29 cellular contexts compared by ENCODE assay signal in the genomic region with DNA sequence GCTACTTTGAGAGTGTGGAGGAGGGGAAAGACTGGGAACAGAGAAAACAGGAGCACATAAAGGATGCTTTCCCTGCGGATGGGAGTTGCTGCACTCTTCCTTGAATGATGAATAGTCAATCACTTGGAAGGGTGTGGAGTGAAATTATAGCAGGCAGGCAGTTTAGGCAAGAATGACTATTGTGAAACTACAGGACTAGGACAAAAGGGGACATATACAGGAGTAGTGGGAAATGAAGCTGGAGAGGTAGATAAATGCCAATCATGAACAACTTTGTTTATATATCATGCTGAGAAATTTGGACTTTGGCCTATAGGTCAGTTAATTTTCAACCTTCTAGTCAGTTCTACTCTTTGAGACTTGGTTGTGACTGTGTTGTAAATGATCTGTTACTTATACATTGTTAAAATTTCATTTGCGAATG.
DNase-seq lines count a peak whose midpoint lies in the region; ATAC-seq, FAIRE-seq and TF ChIP-seq lines count a peak whose summit lies in the region.
"Had no signal": no experiment of that assay in that cellular context is flagged by ENCODE, and none has a peak within 500 bp of the region (broad histone marks: within the 10 kb centered on the region; RNA-seq: fewer than 3 reads in every experiment).

No MANE protein-coding gene starts in this region.

- no peak overlapping the region for H3K4me3 Mint-ChIP-seq in chondrocyte (ENCODE audit: unreplicated experiment)
- H3K4me3 Mint-ChIP-seq: activated CD4-positive, alpha-beta memory T cell treated with anti-CD3 and anti-CD28 coated beads, Interleukin-2, amount 10 ng/mL, durations not matched to agents 7 days and 5 days; activated T-helper 17 cell treated with anti-CD3 and anti-CD28 coated beads, Interleukin-2, amount 50 U/mL, for 72 hours; effector memory CD8-positive, alpha-beta T cell; naive thymus-derived CD4-positive, alpha-beta T cell; stimulated activated naive CD8-positive, alpha-beta T cell treated with anti-CD3 and anti-CD28 coated beads, Interleukin-15, amount 100 ng/mL, for 72 hours; T-helper 17 cell had no signal

- no peaks in the 10 kb centered on the region for H3K9me1 ChIP-seq in K562 (ENCODE audit: control insufficient read depth, insufficient read depth, low read length)

- no peak overlapping the region for H3K27ac Mint-ChIP-seq in chondrocyte (ENCODE audit: unreplicated experiment)
- H3K27ac Mint-ChIP-seq: activated CD4-positive, alpha-beta memory T cell treated with anti-CD3 and anti-CD28 coated beads, Interleukin-2, amount 10 ng/mL, durations not matched to agents 7 days and 5 days; activated naive CD4-positive, alpha-beta T cell treated with anti-CD3 and anti-CD28 coated beads, Interleukin-2, amount 50 U/mL, for 72 hours; activated T-helper 17 cell treated with anti-CD3 and anti-CD28 coated beads, Interleukin-2, amount 50 U/mL, for 72 hours; effector memory CD8-positive, alpha-beta T cell; stimulated activated naive CD8-positive, alpha-beta T cell treated with anti-CD3 and anti-CD28 coated beads, Interleukin-15, amount 100 ng/mL, for 72 hours; T-helper 17 cell had no signal

- peaks cover 89% of the 10 kb centered on the region for H3K36me3 ChIP-seq in K562 (ENCODE audit: control insufficient read depth, insufficient read depth, low read length)
- no peaks in the 10 kb centered on the region for H3K36me3 ChIP-seq in right lobe of liver

- H3K4me2 ChIP-seq in A549: peak overlapping the region; percentile 35
- H3K4me2 ChIP-seq in K562 (ENCODE audit: insufficient read depth, low read length): no peak overlapping the region
- H3K4me2 ChIP-seq: SK-N-SH had no signal

- H3K4me1 ChIP-seq in A549 (peaks cover 23% of the 10 kb centered on the region), K562 (replicated peaks in 1 of 2; ENCODE audit: control insufficient read depth in 2 of 2, insufficient read depth in 2 of 2, low read length in 2 of 2) (no peaks in the 10 kb centered on the region), right lobe of liver (peaks cover 0 to 10% (median 4%) of the 10 kb centered on the region in 4 donors)

- no TSS peak for BruUV-seq in K562 (replicated peaks; lab: Mats Ljungman, UMichigan)

- no peak for TF ChIP-seq CTCF in A549 (IDR thresholded peaks at IDR 0.05)
- no peak for TF ChIP-seq CTCF in K562 (IDR thresholded peaks at IDR 0.05 in 2 of 3, conservative IDR thresholded peaks at IDR 0.05 in 1 of 3; ENCODE audit: insufficient read depth in 2 of 3, low read depth in 1 of 3, low read length in 3 of 3)
- TF ChIP-seq CTCF in right lobe of liver (IDR thresholded peaks at IDR 0.05): no peak
- TF ChIP-seq CTCF in chondrocyte (IDR thresholded peaks at IDR 0.05): no peak

- 79% methylated on average over 2 of the region's 2 CpGs for WGBS in A549 (ENCODE audit: missing lambda C conversion rate)
- 89% methylated on average over 2 of the region's 2 CpGs for WGBS in K562 (ENCODE audit: insufficient coverage, low coverage, missing lambda C conversion rate)
- 32% methylated on average over 2 of the region's 2 CpGs for WGBS in right lobe of liver (ENCODE audit: insufficient coverage, low coverage, low lambda C conversion rate, missing lambda C conversion rate)

- DNase-seq in A549 (ENCODE audit: low read depth in 1 of 2, low spot score in 1 of 2) (peak in 1 of 2 experiments; percentile 16), GM19239 (ENCODE audit: insufficient read length, low spot score) (no peak), K562 (ENCODE audit: extremely low read depth in 1 of 4, low spot score in 3 of 4) (no peak), right lobe of liver (no peak), inferior parietal cortex (ENCODE audit: extremely low spot score) (no peak), HuH-7.5 (ENCODE audit: low spot score) (no peak), sciatic nerve (ENCODE audit: low spot score) (no peak), chondrocyte (ENCODE audit: low spot score) (no peak)
- DNase-seq: activated CD4-positive, alpha-beta memory T cell treated with anti-CD3 and anti-CD28 coated beads, Interleukin-2, amount 10 ng/mL, durations not matched to agents 7 days and 5 days; activated CD4-positive, alpha-beta T cell treated with anti-CD3 and anti-CD28 coated beads for 1 hour; activated CD8-positive, alpha-beta memory T cell treated with anti-CD3 and anti-CD28 coated beads, Interleukin-2, amount 50 U/mL, for 48 hours; effector memory CD8-positive, alpha-beta T cell; foreskin fibroblast; GDM1; heart right ventricle; mesenchymal stem cell; naive thymus-derived CD4-positive, alpha-beta T cell; NCI-H2081 treated with DMSO at 0.1 percent for 48 hours; NCI-H446; NCI-H82; nucleus accumbens; SK-N-SH; stimulated activated naive CD8-positive, alpha-beta T cell treated with anti-CD3 and anti-CD28 coated beads, Interleukin-15, amount 100 ng/mL, for 72 hours; T-helper 17 cell had no signal

- H3K9me3 ChIP-seq in A549 (0 out of 3 replicates have a peak, but pooled peaks cover 3% of the 10 kb centered on the region), K562 (replicated peaks; ENCODE audit: control insufficient read depth, insufficient read depth, low read depth, low read length) (no peaks in the 10 kb centered on the region), right lobe of liver (no peaks in the 10 kb centered on the region)
- H3K9me3 ChIP-seq: heart right ventricle, SK-N-SH had no signal

- H3K36me3 Mint-ChIP-seq in chondrocyte (ENCODE audit: low read depth): peaks cover 5% of the 10 kb centered on the region

- no peak for FAIRE-seq in A549 (lab: Jason Lieb, UNC)
- peak; percentile 37 for FAIRE-seq in GM19239 (lab: Jason Lieb, UNC)
- FAIRE-seq in K562 (lab: Jason Lieb, UNC): no peak
- FAIRE-seq: bronchial epithelial cell had no signal

- intact Hi-C loops in K562 (cut with micrococcal nuclease): loop anchor here (5.0 to 10.0 kb wide), 2 partner anchors 85 to 338 kb away; partner anchors contain the start of gene BMP2K
- intact Hi-C loops in right lobe of liver (cut with DNase I): no loop called here
- intact Hi-C loops in sciatic nerve (cut with DNase I): no loop called here

- no peak overlapping the region for H2AFZ ChIP-seq in K562 (ENCODE audit: low read depth, low read length)

- POLR2A ChIA-PET in A549 (lab: Yijun Ruan, JAX) (interaction anchor here (1.2 kb wide), 1 partner anchor 86 kb away, joined by 3 read pairs; the partner anchor contains the start of gene BMP2K), K562 (lab: Yijun Ruan, JAX) (interaction anchor here (0.7 kb wide), 1 partner anchor 10 kb away, joined by 3 read pairs; no protein-coding TSS in a partner anchor)

- H3K9ac ChIP-seq in K562 (ENCODE audit: insufficient read depth in 1 of 2, low read depth in 2 of 2, low read length in 2 of 2): no peak overlapping the region
- H3K9ac ChIP-seq: SK-N-SH had no signal

- H3K27me3 ChIP-seq in K562 (ENCODE audit: control insufficient read depth in 2 of 2, insufficient read depth in 2 of 2, low read length in 2 of 2): no peaks in the 10 kb centered on the region
- H3K27me3 ChIP-seq in right lobe of liver: no peaks in the 10 kb centered on the region
- H3K27me3 ChIP-seq: heart right ventricle had no signal

- H3K27ac ChIP-seq in A549 (no peak overlapping the region), K562 (ENCODE audit: extremely low read depth, low read depth, low read length) (no peak overlapping the region), right lobe of liver (peak overlapping the region in 2 of 3 donors; percentile 4 to 5)
- H3K27ac ChIP-seq: coronary artery, heart right ventricle had no signal

- TF ChIP-seq POLR2A in A549 (IDR thresholded peaks at IDR 0.05; ENCODE audit: low read length): no peak
- TF ChIP-seq POLR2A in K562 (conservative IDR thresholded peaks at IDR 0.05): no peak; the same call in 1 of the 2 replicates
- TF ChIP-seq POLR2A in right lobe of liver (IDR thresholded peaks at IDR 0.05): no peak

- no peak overlapping the region for H3K4me3 ChIP-seq in A549
- H3K4me3 ChIP-seq in K562: no peak overlapping the region
- H3K4me3 ChIP-seq in right lobe of liver: no peak overlapping the region
- H3K4me3 ChIP-seq: coronary artery, heart right ventricle had no signal

- no peaks in the 10 kb centered on the region for H3K27me3 Mint-ChIP-seq in chondrocyte (ENCODE audit: low read depth)
- H3K27me3 Mint-ChIP-seq: activated CD4-positive, alpha-beta memory T cell treated with anti-CD3 and anti-CD28 coated beads, Interleukin-2, amount 10 ng/mL, durations not matched to agents 7 days and 5 days; activated T-helper 17 cell treated with anti-CD3 and anti-CD28 coated beads, Interleukin-2, amount 50 U/mL, for 72 hours; effector memory CD8-positive, alpha-beta T cell; naive thymus-derived CD4-positive, alpha-beta T cell; stimulated activated naive CD8-positive, alpha-beta T cell treated with anti-CD3 and anti-CD28 coated beads, Interleukin-15, amount 100 ng/mL, for 72 hours; T-helper 17 cell had no signal

- TF ChIP-seq RAD21 in A549 (conservative IDR thresholded peaks at IDR 0.05 in 1 of 2, IDR thresholded peaks at IDR 0.05 in 1 of 2) (no peak), K562 (CRISPR knock-in tag; conservative IDR thresholded peaks at IDR 0.05 in 1 of 2, IDR thresholded peaks at IDR 0.05 in 1 of 2) (no peak)

- H4K20me1 ChIP-seq in K562 (replicated peaks; ENCODE audit: control insufficient read depth, insufficient read depth, low read length): no peaks in the 10 kb centered on the region

- ATAC-seq in A549 (no peak), K562 (no peak), right lobe of liver (peak; percentile 66 to 91 (median 79)), sciatic nerve (no peak)
- ATAC-seq: activated naive CD4-positive, alpha-beta T cell treated with anti-CD3 and anti-CD28 coated beads, Interleukin-2, amount 50 U/mL, for 72 hours; activated T-helper 17 cell treated with anti-CD3 and anti-CD28 coated beads, Interleukin-2, amount 50 U/mL, for 72 hours; effector memory CD8-positive, alpha-beta T cell; esophagus mucosa; heart right ventricle; naive thymus-derived CD4-positive, alpha-beta T cell; stimulated activated naive CD8-positive, alpha-beta T cell treated with anti-CD3 and anti-CD28 coated beads, Interleukin-15, amount 100 ng/mL, for 72 hours; T-helper 17 cell had no signal

- H3K9me3 Mint-ChIP-seq in chondrocyte (ENCODE audit: low read depth): no peaks in the 10 kb centered on the region
- H3K9me3 Mint-ChIP-seq: activated CD4-positive, alpha-beta memory T cell treated with anti-CD3 and anti-CD28 coated beads, Interleukin-2, amount 10 ng/mL, durations not matched to agents 7 days and 5 days; activated naive CD4-positive, alpha-beta T cell treated with anti-CD3 and anti-CD28 coated beads, Interleukin-2, amount 50 U/mL, for 72 hours; activated T-helper 17 cell treated with anti-CD3 and anti-CD28 coated beads, Interleukin-2, amount 50 U/mL, for 72 hours; effector memory CD8-positive, alpha-beta T cell; naive thymus-derived CD4-positive, alpha-beta T cell; stimulated activated naive CD8-positive, alpha-beta T cell treated with anti-CD3 and anti-CD28 coated beads, Interleukin-15, amount 100 ng/mL, for 72 hours had no signal

- H3K79me2 ChIP-seq in K562 (ENCODE audit: control insufficient read depth, insufficient read depth, low read length): peaks cover 56% of the 10 kb centered on the region

- no peak for TF ChIP-seq EP300 in A549 (IDR thresholded peaks at IDR 0.05)
- TF ChIP-seq EP300 in K562 (IDR thresholded peaks at IDR 0.05; ENCODE audit: low read length): no peak

- CTCF ChIA-PET in A549 (lab: Yijun Ruan, JAX) (interaction anchor here (3.1 kb wide), 1 partner anchor 250 kb away, joined by 28 read pairs; no protein-coding TSS in a partner anchor), K562 (lab: Yijun Ruan, JAX; ENCODE audit: low intra/inter-chr PET ratio) (no interaction called here)

- H3K4me1 Mint-ChIP-seq in chondrocyte (ENCODE audit: low read depth): peaks cover 10% of the 10 kb centered on the region

- in situ Hi-C loops in K562 (cut with MboI): no loop called here

Comparison
In these comparisons a context has a peak if more than half of its experiments do, and no peak if none do; other contexts are left out.
1. ATAC-seq: peak in right lobe of liver (4 of 4); none in A549 (0 of 2), K562 (single experiment) and sciatic nerve (single experiment).
2. H3K27ac ChIP-seq: peak in right lobe of liver (2 of 3); none in A549 (0 of 2) and K562 (single experiment).
3. Of the 35 proteins assayed by ChIP-seq in both K562 and A549: peak only in K562: CEBPB; only in A549: none; in both: ZFP36; in neither: 33.